In genomic region chr16:80166082-80166481, GRCh38 we compare ENCODE assay signal across 17 cellular contexts.
DNase-seq lines count a peak whose midpoint lies in the region; ATAC-seq and TF ChIP-seq lines count a peak whose summit lies in the region.
"Had no signal": no experiment of that assay in that cellular context is flagged by ENCODE, and none has a peak within 500 bp of the region (broad histone marks: within the 10 kb centered on the region; RNA-seq: fewer than 3 reads in every experiment).

No MANE protein-coding gene starts in this region.

- H3K56ac ChIP-seq in IMR-90 (ENCODE audit: extremely low read depth, insufficient read depth, low read length), result no peak overlapping the region
- H3K56ac ChIP-seq in mesendoderm (ENCODE audit: low read length), result no peak overlapping the region

- H2BK120ac ChIP-seq in IMR-90 (ENCODE audit: low read depth, low read length) (no peak overlapping the region), mesendoderm (ENCODE audit: low read depth, low read length) (no peak overlapping the region)

- H3K18ac ChIP-seq in IMR-90 (ENCODE audit: low read depth, low read length) (no peak overlapping the region), mesendoderm (ENCODE audit: low read length) (no peak overlapping the region)

- H3K9me1 ChIP-seq in IMR-90 (ENCODE audit: insufficient read depth, low read length), result no peaks in the 10 kb centered on the region; the same call in 1 of the 2 replicates

- H3K9ac ChIP-seq in IMR-90 (ENCODE audit: low read depth, low read length), result no peak overlapping the region
- no peak overlapping the region for H3K9ac ChIP-seq in endodermal cell (ENCODE audit: extremely low read depth, low read length, poor library complexity, severe bottlenecking)
- no peak overlapping the region for H3K9ac ChIP-seq in mesendoderm (ENCODE audit: low read length)
- H3K9ac ChIP-seq: BLaER1, GM23248, KMS-11 had no signal

- no peak overlapping the region; the same call in 1 of the 2 replicates for H2BK20ac ChIP-seq in IMR-90 (ENCODE audit: low read depth, low read length)

- H3K4me3 Mint-ChIP-seq in endodermal cell (no peak overlapping the region), chondrocyte (ENCODE audit: unreplicated experiment) (no peak overlapping the region)
- H3K4me3 Mint-ChIP-seq: CD14-positive monocyte; CD4-positive, alpha-beta memory T cell had no signal

- H2AK9ac ChIP-seq in IMR-90 (replicated peaks; ENCODE audit: low read depth, low read length, poor library complexity), result no peak overlapping the region

- DNase-seq in ELR (ENCODE audit: low read depth) (peak; percentile 34), IMR-90 (no peak), endodermal cell (no peak), mesendoderm (peak; percentile 1), chondrocyte (ENCODE audit: low spot score) (no peak), NCI-H1694 treated with DMSO at 0.1 percent for 48 hours (lab: John Stamatoyannopoulos, UW) (no peak)
- DNase-seq: CD4-positive, alpha-beta memory T cell; DMS153; DMS79; GF-D8; GM23248 had no signal

- intact Hi-C loops in IMR-90 (cut with micrococcal nuclease), result no loop called here

- H3K4me2 ChIP-seq in IMR-90 (ENCODE audit: low read depth, low read length) (no peak overlapping the region), mesendoderm (ENCODE audit: low read length) (no peak overlapping the region)
- H3K4me2 ChIP-seq: BLaER1, KMS-11 had no signal

- H3K79me2 ChIP-seq in mesendoderm (ENCODE audit: control insufficient read depth, insufficient read depth, low read length), result no peaks in the 10 kb centered on the region

- peaks cover 6% of the 10 kb centered on the region for H3K4me1 ChIP-seq in IMR-90 (ENCODE audit: control insufficient read depth, insufficient read depth, low read length)
- peaks cover 4% of the 10 kb centered on the region for H3K4me1 ChIP-seq in endodermal cell (ENCODE audit: control insufficient read depth, insufficient read depth, low read length)
- H3K4me1 ChIP-seq in mesendoderm (ENCODE audit: control insufficient read depth, low read depth, low read length), result no peaks in the 10 kb centered on the region
- H3K4me1 ChIP-seq: BLaER1, HAP-1 had no signal

- H3K79me1 ChIP-seq in IMR-90 (ENCODE audit: low read depth in 1 of 2, low read length in 2 of 2) (no peaks in the 10 kb centered on the region), mesendoderm (ENCODE audit: low read length) (no peaks in the 10 kb centered on the region)

- no TSS peak for BruUV-seq in IMR-90 (replicated peaks; lab: Mats Ljungman, UMichigan)

- CTCF ChIA-PET in IMR-90 (lab: Yijun Ruan, JAX), result no interaction called here

- dilution Hi-C loops in IMR-90 (cut with HindIII; ENCODE audit: low sequenced_read_pairs, unreplicated experiment), result no loop called here

- H3K36me3 ChIP-seq in IMR-90 (ENCODE audit: control insufficient read depth, insufficient read depth, low read length) (no peaks in the 10 kb centered on the region), endodermal cell (ENCODE audit: control insufficient read depth, insufficient read depth, low read length) (no peaks in the 10 kb centered on the region), mesendoderm (ENCODE audit: control insufficient read depth, insufficient read depth, low read length) (no peaks in the 10 kb centered on the region)
- H3K36me3 ChIP-seq: BLaER1, HAP-1 had no signal

- ATAC-seq in IMR-90 (ENCODE audit: low read depth) (no peak), GM19452 (IDR thresholded peaks at IDR 0.05; ENCODE audit: unreplicated experiment) (no peak)

- POLR2A ChIA-PET in IMR-90 (lab: Charles Lee; ENCODE audit: unreplicated experiment), result no interaction called here

- H3K27ac Mint-ChIP-seq in endodermal cell (no peak overlapping the region), chondrocyte (ENCODE audit: unreplicated experiment) (no peak overlapping the region)
- H3K27ac Mint-ChIP-seq: CD14-positive monocyte; CD4-positive, alpha-beta memory T cell had no signal

- no peaks in the 10 kb centered on the region for H3K36me3 Mint-ChIP-seq in endodermal cell (ENCODE audit: low read depth)
- no peaks in the 10 kb centered on the region for H3K36me3 Mint-ChIP-seq in chondrocyte (ENCODE audit: low read depth)
- H3K36me3 Mint-ChIP-seq: CD14-positive monocyte; CD4-positive, alpha-beta memory T cell had no signal

- H4K5ac ChIP-seq in IMR-90 (ENCODE audit: low read depth, low read length) (no peak overlapping the region), mesendoderm (ENCODE audit: low read length) (no peak overlapping the region)

- H2BK5ac ChIP-seq in IMR-90 (ENCODE audit: low read depth, low read length, poor library complexity, severe bottlenecking) (no peak overlapping the region), mesendoderm (ENCODE audit: low read length) (no peak overlapping the region)

- H4K8ac ChIP-seq in IMR-90 (ENCODE audit: low read depth in 2 of 2, low read length in 2 of 2) (no peak overlapping the region), mesendoderm (ENCODE audit: low read depth, low read length) (no peak overlapping the region)

- no peak for TF ChIP-seq POLR2A in IMR-90 (IDR thresholded peaks at IDR 0.05; ENCODE audit: low read depth, low read length)

- no peak for TF ChIP-seq RAD21 in IMR-90 (IDR thresholded peaks at IDR 0.05; ENCODE audit: low read length)

- H3K9me3 Mint-ChIP-seq in endodermal cell, result peaks cover 12% of the 10 kb centered on the region
- H3K9me3 Mint-ChIP-seq in chondrocyte (ENCODE audit: low read depth), result peaks cover 7% of the 10 kb centered on the region

- no peak overlapping the region for H3K27ac ChIP-seq in IMR-90 (ENCODE audit: insufficient read depth, low read length)
- no peak overlapping the region for H3K27ac ChIP-seq in endodermal cell (ENCODE audit: low read depth, low read length)
- no peak overlapping the region for H3K27ac ChIP-seq in mesendoderm (ENCODE audit: low read depth, low read length)
- H3K27ac ChIP-seq: BLaER1, GM23248, HL-60, KMS-11 had no signal

- H4K91ac ChIP-seq in IMR-90 (ENCODE audit: insufficient read depth, low read depth, low read length), result no peak overlapping the region

- H3K9me3 ChIP-seq in IMR-90 (ENCODE audit: control insufficient read depth, insufficient read depth, low read length), result 0 out of 2 replicates have a peak, but pooled peaks cover 2% of the 10 kb centered on the region
- H3K9me3 ChIP-seq in endodermal cell (ENCODE audit: control insufficient read depth, low read length), result peaks cover 16% of the 10 kb centered on the region
- H3K9me3 ChIP-seq: BLaER1, HAP-1 had no signal

- H3K27me3 Mint-ChIP-seq in endodermal cell (ENCODE audit: insufficient read depth) (peaks cover 21% of the 10 kb centered on the region), chondrocyte (ENCODE audit: low read depth) (no peaks in the 10 kb centered on the region)

- in situ Hi-C loops in IMR-90 (cut with MboI; ENCODE audit: low sequenced_read_pairs), result no loop called here

- H2AK5ac ChIP-seq in IMR-90 (ENCODE audit: low read depth, low read length) (no peak overlapping the region), mesendoderm (ENCODE audit: low read length) (no peak overlapping the region)

- H3K14ac ChIP-seq in IMR-90 (replicated peaks; ENCODE audit: low read depth, low read length), result no peak overlapping the region

- H3K27me3 ChIP-seq in IMR-90 (ENCODE audit: control insufficient read depth, insufficient read depth, low read length) (no peaks in the 10 kb centered on the region), endodermal cell (ENCODE audit: control insufficient read depth, insufficient read depth, low read length, poor library complexity, severe bottlenecking) (peaks cover 4% of the 10 kb centered on the region), mesendoderm (ENCODE audit: insufficient read depth, low read length, poor library complexity) (no peaks in the 10 kb centered on the region)
- H3K27me3 ChIP-seq: BLaER1 had no signal

- no peak overlapping the region for H2AFZ ChIP-seq in IMR-90 (replicated peaks; ENCODE audit: low read length, poor library complexity)
- H2AFZ ChIP-seq: GM23248 had no signal

- H3K23ac ChIP-seq in IMR-90 (ENCODE audit: low read depth, low read length) (no peak overlapping the region), mesendoderm (ENCODE audit: low read length) (no peak overlapping the region)

- H3K4me3 ChIP-seq in IMR-90 (ENCODE audit: insufficient read depth, low read depth, low read length), result no peak overlapping the region
- peak overlapping the region; percentile 57 for H3K4me3 ChIP-seq in endodermal cell (ENCODE audit: low read length)
- H3K4me3 ChIP-seq in mesendoderm (ENCODE audit: low read length), result no peak overlapping the region
- H3K4me3 ChIP-seq: BLaER1, GM23248, HAP-1 had no signal

- WGBS in IMR-90 (ENCODE audit: extremely low coverage in 2 of 2, insufficient read length in 1 of 2), 2 experiments, result 100% methylated on average over 1 of the region's 3 CpGs; no CpG with 5 or more reads in 1 of the 2 experiments
- 88 to 92% methylated on average over 2 to 3 of the region's 3 CpGs for WGBS in endodermal cell (ENCODE audit: insufficient coverage in 1 of 2, insufficient read length in 1 of 2), 2 experiments
- no CpG with 5 or more reads among the region's 3 CpGs for WGBS in mesendoderm (ENCODE audit: extremely low coverage, insufficient coverage, low lambda C conversion rate)

- TF ChIP-seq CTCF in IMR-90 (conservative IDR thresholded peaks at IDR 0.05; ENCODE audit: low read depth, low read length) (no peak), endodermal cell (conservative IDR thresholded peaks at IDR 0.05) (no peak), chondrocyte (IDR thresholded peaks at IDR 0.05) (no peak)

- no peaks in the 10 kb centered on the region for H4K20me1 ChIP-seq in IMR-90 (ENCODE audit: insufficient read depth, low read length)
- H4K20me1 ChIP-seq: BLaER1 had no signal

- H2BK15ac ChIP-seq in IMR-90 (ENCODE audit: low read depth, low read length) (no peak overlapping the region; the same call in 2 of the 3 replicates), mesendoderm (replicated peaks; ENCODE audit: low read depth) (no peak overlapping the region)

- H3K4me1 Mint-ChIP-seq in endodermal cell (peaks cover 10% of the 10 kb centered on the region), chondrocyte (ENCODE audit: low read depth) (no peaks in the 10 kb centered on the region)
- H3K4me1 Mint-ChIP-seq: CD14-positive monocyte; CD4-positive, alpha-beta memory T cell had no signal

- H3K4ac ChIP-seq in IMR-90 (ENCODE audit: low read depth, low read length) (peak overlapping the region; percentile 26; the same call in 1 of the 2 replicates), mesendoderm (ENCODE audit: low read depth, low read length) (no peak overlapping the region)

TF ChIP-seq in IMR-90, 13 proteins besides CTCF, POLR2A, EP300 and RAD21:
- TF ChIP-seq CHD1 (IDR thresholded peaks at IDR 0.05; ENCODE audit: low read depth, low read length), result no peak
- TF ChIP-seq CEBPB (IDR thresholded peaks at IDR 0.05; ENCODE audit: low read depth, low read length), result no peak
- TF ChIP-seq MXI1 (IDR thresholded peaks at IDR 0.05; ENCODE audit: borderline replicate concordance, low read depth, low read length), result no peak
- peak; percentile 64 for TF ChIP-seq NFE2L2 (IDR thresholded peaks at IDR 0.05; ENCODE audit: low read depth, low read length)
- no peak for TF ChIP-seq MAFK (IDR thresholded peaks at IDR 0.05; ENCODE audit: low read depth, low read length)
- no peak for TF ChIP-seq MAZ (IDR thresholded peaks at IDR 0.05; ENCODE audit: borderline replicate concordance, low read depth, low read length)

Comparison
In these comparisons a context has a peak if more than half of its experiments do, and no peak if none do; other contexts are left out.
1. DNase-seq: peak in ELR (single experiment) and mesendoderm (single experiment); none in IMR-90 (single experiment), endodermal cell (single experiment), chondrocyte (single experiment) and NCI-H1694 treated with DMSO at 0.1 percent for 48 hours (single experiment).